Comparison of ENCODE assay signal across 33 cellular contexts in genomic region chr11:103480421-103480820, GRCh38.
"Had no signal": no experiment of that assay in that cellular context is flagged by ENCODE, and none has a peak within 500 bp of the region (broad histone marks: within the 10 kb centered on the region; RNA-seq: fewer than 3 reads in every experiment).

No MANE protein-coding gene starts in this region.

- H3K4me3 Mint-ChIP-seq: activated B cell treated with CpG ODN at 0.5 μM for 24 hours; activated CD4-positive, alpha-beta memory T cell treated with anti-CD3 and anti-CD28 coated beads for 36 hours; activated naive CD4-positive, alpha-beta T cell treated with anti-CD3 and anti-CD28 coated beads, Interleukin-2, amount 10 ng/mL, durations not matched to agents 7 days and 5 days; activated naive CD8-positive, alpha-beta T cell; activated naive CD8-positive, alpha-beta T cell treated with anti-CD3 and anti-CD28 coated beads, Interleukin-2, amount 50 U/mL, for 24 hours; brain had no signal

- H3K4me1 Mint-ChIP-seq: activated B cell treated with CpG ODN at 0.5 μM for 24 hours; activated naive CD4-positive, alpha-beta T cell treated with anti-CD3 and anti-CD28 coated beads, Interleukin-2, amount 10 ng/mL, durations not matched to agents 7 days and 5 days; activated naive CD8-positive, alpha-beta T cell treated with anti-CD3 and anti-CD28 coated beads, Interleukin-2, amount 50 U/mL, for 24 hours had no signal

- DNase-seq: activated B cell treated with CpG ODN at 0.5 μM for 24 hours; activated CD4-positive, alpha-beta memory T cell treated with anti-CD3 and anti-CD28 coated beads for 36 hours; activated CD4-positive, alpha-beta T cell treated with anti-CD3 and anti-CD28 coated beads for 4 hours; activated CD4-positive, alpha-beta T cell treated with anti-CD3 and anti-CD28 coated beads, Interleukin-2, amount 50 U/mL, for 1 hour; activated CD4-positive, CD25-positive, alpha-beta regulatory T cell treated with anti-CD3 and anti-CD28 coated beads, Interleukin-2, amount 50 U/mL, for 72 hours; activated CD8-positive, alpha-beta memory T cell treated with anti-CD3 and anti-CD28 coated beads, Interleukin-2, amount 50 U/mL, for 4 hours; activated effector memory CD4-positive, alpha-beta T cell treated with Interleukin-2 at 50 U/mL for 16 hours; activated naive CD4-positive, alpha-beta T cell treated with anti-CD3 and anti-CD28 coated beads, Interleukin-2, amount 10 ng/mL, durations not matched to agents 7 days and 5 days; activated naive CD8-positive, alpha-beta T cell treated with anti-CD3 and anti-CD28 coated beads, Interleukin-2, amount 50 U/mL, for 24 hours; activated T-cell treated with anti-CD3 and anti-CD28 coated beads, Interleukin-2, amount 50 U/mL, for 48 hours; anterior cingulate cortex; caudate nucleus; cerebellar nuclear complex; Karpas-422; KBM-7; NCI-H1105; NCI-H1417 treated with DMSO at 0.1 percent for 48 hours; NCI-H1930; NCI-H2081 treated with DMSO at 0.1 percent for 48 hours; NCI-H345; NCI-H524 treated with DMSO at 0.1 percent for 48 hours; NK-92 treated with Interleukin-12 subunit alpha and Interleukin-12 subunit beta, amount 100 ng/mL, for 24 hours; PC-9; SIG-M5; SW 1271; T-helper 1 cell; T-helper 2 cell; T-helper 9 cell had no signal

- H3K27ac Mint-ChIP-seq: activated B cell treated with CpG ODN at 0.5 μM for 24 hours; activated CD4-positive, alpha-beta memory T cell treated with anti-CD3 and anti-CD28 coated beads for 36 hours; activated naive CD4-positive, alpha-beta T cell treated with anti-CD3 and anti-CD28 coated beads, Interleukin-2, amount 10 ng/mL, durations not matched to agents 7 days and 5 days; activated naive CD8-positive, alpha-beta T cell; activated naive CD8-positive, alpha-beta T cell treated with anti-CD3 and anti-CD28 coated beads, Interleukin-2, amount 50 U/mL, for 24 hours; brain had no signal

- H3K9me3 Mint-ChIP-seq: activated B cell treated with CpG ODN at 0.5 μM for 24 hours; activated CD4-positive, alpha-beta memory T cell treated with anti-CD3 and anti-CD28 coated beads for 36 hours; activated naive CD4-positive, alpha-beta T cell treated with anti-CD3 and anti-CD28 coated beads, Interleukin-2, amount 10 ng/mL, durations not matched to agents 7 days and 5 days; activated naive CD8-positive, alpha-beta T cell treated with anti-CD3 and anti-CD28 coated beads, Interleukin-2, amount 50 U/mL, for 24 hours; brain had no signal

- H3K27me3 Mint-ChIP-seq: activated B cell treated with CpG ODN at 0.5 μM for 24 hours; activated CD4-positive, alpha-beta memory T cell treated with anti-CD3 and anti-CD28 coated beads for 36 hours; activated naive CD4-positive, alpha-beta T cell treated with anti-CD3 and anti-CD28 coated beads, Interleukin-2, amount 10 ng/mL, durations not matched to agents 7 days and 5 days; activated naive CD8-positive, alpha-beta T cell; activated naive CD8-positive, alpha-beta T cell treated with anti-CD3 and anti-CD28 coated beads, Interleukin-2, amount 50 U/mL, for 24 hours; brain had no signal

- ATAC-seq: activated naive CD8-positive, alpha-beta T cell treated with anti-CD3 and anti-CD28 coated beads, Interleukin-2, amount 50 U/mL, for 24 hours; Right ventricle myocardium inferior had no signal

- H3K4me3 ChIP-seq: PC-9 had no signal

- H3K27ac ChIP-seq: PC-9, RWPE1, VCaP had no signal
